Comparison of ENCODE assay signal across 8 cellular contexts in genomic region chr6:161498359-161498758, GRCh38.
DNase-seq lines count a peak whose midpoint lies in the region; ATAC-seq and TF ChIP-seq lines count a peak whose summit lies in the region.

No MANE protein-coding gene starts in this region.

- H3K27me3 Mint-ChIP-seq in HFFc6 (ENCODE audit: insufficient read depth) = no peaks in the 10 kb centered on the region; the same call in 1 of the 2 replicates

- TF ChIP-seq POLR2A in stomach (IDR thresholded peaks at IDR 0.05) = no peak

- H3K9me3 ChIP-seq in DND-41 (ENCODE audit: insufficient read depth, low read length, severe bottlenecking) (no peaks in the 10 kb centered on the region), adipocyte (ENCODE audit: control insufficient read depth, low read length) (peaks cover 5% of the 10 kb centered on the region), stomach (peaks cover 0 to 9% (median 0%) of the 10 kb centered on the region in 4 donors)

- H3K4me1 Mint-ChIP-seq in HFFc6 (ENCODE audit: low read depth) = no peaks in the 10 kb centered on the region

- H3K27ac ChIP-seq in DND-41 (ENCODE audit: low read length) (no peak overlapping the region), stomach (no peak overlapping the region)

- H4K20me1 ChIP-seq in DND-41 (ENCODE audit: insufficient read depth, low read length) = no peaks in the 10 kb centered on the region

- H3K9me3 Mint-ChIP-seq in HFFc6 = peaks cover 58% of the 10 kb centered on the region

- ATAC-seq in DND-41 (ENCODE audit: insufficient read depth, low read depth) = no peak

- DNase-seq in DND-41 (no peak), adipocyte (ENCODE audit: low read depth) (peak; percentile 23), left kidney (ENCODE audit: low read depth, low spot score) (peak; percentile 81), stomach (no peak), CD1c-positive myeloid dendritic cell (ENCODE audit: extremely low spot score) (no peak), HFFc6 (no peak)
- no peak for DNase-seq in activated CD8-positive, alpha-beta memory T cell treated with anti-CD3 and anti-CD28 coated beads for 24 hours

- H3K9ac ChIP-seq in DND-41 (ENCODE audit: low read depth, low read length) = no peak overlapping the region
- no peak overlapping the region for H3K9ac ChIP-seq in adipocyte (ENCODE audit: low read length)

- no peaks in the 10 kb centered on the region for H3K36me3 ChIP-seq in DND-41 (ENCODE audit: insufficient read depth, low read length)
- H3K36me3 ChIP-seq in adipocyte (ENCODE audit: control insufficient read depth, insufficient read depth, low read length, severe bottlenecking) = no peaks in the 10 kb centered on the region
- H3K36me3 ChIP-seq in stomach = no peaks in the 10 kb centered on the region

- no peak overlapping the region for H3K27ac Mint-ChIP-seq in HFFc6

- H3K4me2 ChIP-seq in DND-41 (ENCODE audit: insufficient read depth, low read length) = no peak overlapping the region

- no peak for TF ChIP-seq EP300 in stomach (IDR thresholded peaks at IDR 0.05)

- H3K4me3 ChIP-seq in DND-41 (ENCODE audit: low read depth in 1 of 2, low read length in 2 of 2) (no peak overlapping the region), adipocyte (ENCODE audit: low read length) (no peak overlapping the region), stomach (no peak overlapping the region)

- H3K79me2 ChIP-seq in DND-41 (ENCODE audit: insufficient read depth, low read length) = no peaks in the 10 kb centered on the region

- no peaks in the 10 kb centered on the region for H3K36me3 Mint-ChIP-seq in HFFc6 (ENCODE audit: low read depth)

- H3K27me3 ChIP-seq in DND-41 (ENCODE audit: insufficient read depth, low read length, poor library complexity) (no peaks in the 10 kb centered on the region), adipocyte (replicated peaks; ENCODE audit: control insufficient read depth, insufficient read depth, low read length) (peaks cover 5% of the 10 kb centered on the region), stomach (no peaks in the 10 kb centered on the region)

- no peak overlapping the region for H2AFZ ChIP-seq in DND-41 (ENCODE audit: low read depth, low read length)

- intact Hi-C loops in stomach (cut with DNase I; ENCODE audit: low total_unique reads) = no loop called here

- no peaks in the 10 kb centered on the region for H3K4me1 ChIP-seq in DND-41 (ENCODE audit: insufficient read depth, low read length)
- H3K4me1 ChIP-seq in adipocyte (ENCODE audit: control insufficient read depth, insufficient read depth, low read length) = no peaks in the 10 kb centered on the region
- H3K4me1 ChIP-seq in stomach = no peaks in the 10 kb centered on the region

- WGBS in stomach, 5 donors = 48 to 61% (median 56%) methylated on average over 7 of the region's 7 CpGs

- H3K4me3 Mint-ChIP-seq in HFFc6 = no peak overlapping the region

- TF ChIP-seq CTCF in DND-41 (IDR thresholded peaks at IDR 0.05; ENCODE audit: borderline replicate concordance, extremely low read depth, low read length, poor library complexity, severe bottlenecking) (peak; percentile 15), LNCAP (IDR thresholded peaks at IDR 0.05) (peak; percentile 53), stomach (IDR thresholded peaks at IDR 0.05) (no peak), HFFc6 (IDR thresholded peaks at IDR 0.05) (no peak)

Comparison
In these comparisons a context has a peak if more than half of its experiments do, and no peak if none do; other contexts are left out.
1. DNase-seq: peak in adipocyte (single experiment) and left kidney (single experiment); none in DND-41 (single experiment), stomach (single experiment), CD1c-positive myeloid dendritic cell (single experiment), HFFc6 (single experiment) and activated CD8-positive, alpha-beta memory T cell treated with anti-CD3 and anti-CD28 coated beads for 24 hours (single experiment).
2. CTCF ChIP-seq: peak in DND-41 (single experiment) and LNCAP (single experiment); none in stomach (0 of 7) and HFFc6 (single experiment).